17 cellular contexts compared by ENCODE assay signal in genomic region chr20:17850674-17851006, GRCh38.
DNase-seq lines count a peak whose midpoint lies in the region; ATAC-seq and TF ChIP-seq lines count a peak whose summit lies in the region.
"Had no signal": no experiment of that assay in that cellular context is flagged by ENCODE, and none has a peak within 500 bp of the region (broad histone marks: within the 10 kb centered on the region; RNA-seq: fewer than 3 reads in every experiment).

No MANE protein-coding gene starts in this region.

- peaks cover 5% of the 10 kb centered on the region for H3K9me3 Mint-ChIP-seq in chondrocyte (ENCODE audit: low read depth)
- peaks cover 5% of the 10 kb centered on the region for H3K9me3 Mint-ChIP-seq in endodermal cell

- H3K36me3 ChIP-seq in heart right ventricle (no peaks in the 10 kb centered on the region), psoas muscle (ENCODE audit: insufficient read depth in 1 of 2, low read depth in 1 of 2) (no peaks in the 10 kb centered on the region), vagina (no peaks in the 10 kb centered on the region), endodermal cell (ENCODE audit: control insufficient read depth, insufficient read depth, low read length) (no peaks in the 10 kb centered on the region)
- H3K36me3 ChIP-seq: Peyer's patch had no signal

- H3K36me3 Mint-ChIP-seq in chondrocyte (ENCODE audit: low read depth) (no peaks in the 10 kb centered on the region), endodermal cell (ENCODE audit: low read depth) (no peaks in the 10 kb centered on the region)

- H3K4me3 Mint-ChIP-seq in chondrocyte (ENCODE audit: unreplicated experiment) (no peak overlapping the region), endodermal cell (no peak overlapping the region)
- H3K4me3 Mint-ChIP-seq: activated CD4-positive, alpha-beta T cell treated with anti-CD3 and anti-CD28 coated beads, Interleukin-2, amount 10 ng/mL, durations not matched to agents 7 days and 5 days had no signal

- no peaks in the 10 kb centered on the region for H3K27me3 ChIP-seq in heart right ventricle
- H3K27me3 ChIP-seq in psoas muscle (ENCODE audit: insufficient read depth in 3 of 3, low read length in 2 of 3), result no peaks in the 10 kb centered on the region
- no peaks in the 10 kb centered on the region for H3K27me3 ChIP-seq in vagina
- peaks cover 33% of the 10 kb centered on the region for H3K27me3 ChIP-seq in endodermal cell (ENCODE audit: control insufficient read depth, insufficient read depth, low read length, poor library complexity, severe bottlenecking)
- H3K27me3 ChIP-seq: Peyer's patch had no signal

- H3K4me3 ChIP-seq in heart right ventricle (no peak overlapping the region), psoas muscle (no peak overlapping the region), vagina (no peak overlapping the region), endodermal cell (ENCODE audit: low read length) (no peak overlapping the region)
- H3K4me3 ChIP-seq: Peyer's patch had no signal

- H3K9me3 ChIP-seq in heart right ventricle (peaks cover 0 to 9% (median 0%) of the 10 kb centered on the region in 11 donors), psoas muscle (no peaks in the 10 kb centered on the region), vagina (no peaks in the 10 kb centered on the region), endodermal cell (ENCODE audit: control insufficient read depth, low read length) (no peaks in the 10 kb centered on the region)
- H3K9me3 ChIP-seq: Peyer's patch had no signal

- TF ChIP-seq CTCF in heart right ventricle (IDR thresholded peaks at IDR 0.05) (no peak), chondrocyte (IDR thresholded peaks at IDR 0.05) (no peak), psoas muscle (IDR thresholded peaks at IDR 0.05) (no peak), vagina (IDR thresholded peaks at IDR 0.05) (no peak), endodermal cell (conservative IDR thresholded peaks at IDR 0.05) (no peak)

- intact Hi-C loops in heart right ventricle (cut with DNase I) (loop anchor here in 3 of 10 donors (5.0 to 10.0 kb wide), 3 partner anchors 47 to 168 kb away; partner anchors contain the start of gene RRBP1 (in 2 of the 3)), Right ventricle myocardium inferior (cut with DNase I) (loop anchor here (5.0 kb wide), 1 partner anchor 47 kb away; no protein-coding TSS in a partner anchor), psoas muscle (cut with DNase I) (no loop called here), vagina (cut with DNase I) (no loop called here)

- WGBS in heart right ventricle, 2 donors, result 55 to 71% methylated on average over 4 of the region's 4 CpGs
- WGBS in psoas muscle, 3 donors, result 56 to 72% (median 62%) methylated on average over 4 of the region's 4 CpGs
- WGBS in endodermal cell (ENCODE audit: insufficient coverage in 1 of 2, insufficient read length in 1 of 2), 2 experiments, result 92 to 100% methylated on average over 2 to 4 of the region's 4 CpGs

- H3K27ac ChIP-seq in heart right ventricle (peak overlapping the region in 9 of 10 donors; percentile 35 to 83 (median 67)), psoas muscle (peak overlapping the region; percentile 74), vagina (peak overlapping the region; percentile 53), endodermal cell (ENCODE audit: low read depth, low read length) (no peak overlapping the region)
- H3K27ac ChIP-seq: C4-2B had no signal

- no peak overlapping the region for H3K9ac ChIP-seq in endodermal cell (ENCODE audit: extremely low read depth, low read length, poor library complexity, severe bottlenecking)

- H3K4me1 Mint-ChIP-seq in chondrocyte (ENCODE audit: low read depth), result peaks cover 43% of the 10 kb centered on the region
- H3K4me1 Mint-ChIP-seq in endodermal cell, result peaks cover 26% of the 10 kb centered on the region

- DNase-seq in heart right ventricle, result no peak
- no peak for DNase-seq in Right ventricle myocardium inferior (ENCODE audit: missing footprints)
- DNase-seq in chondrocyte (ENCODE audit: low spot score), result no peak
- no peak for DNase-seq in psoas muscle
- no peak for DNase-seq in vagina (ENCODE audit: extremely low spot score in 2 of 2)
- DNase-seq in endodermal cell, result no peak
- DNase-seq in GDM1 (lab: John Stamatoyannopoulos, UW), result no peak
- no peak for DNase-seq in NCI-H748 (lab: John Stamatoyannopoulos, UW; ENCODE audit: unreplicated experiment)
- DNase-seq: 8988T; activated CD4-positive, alpha-beta T cell treated with anti-CD3 and anti-CD28 coated beads, Interleukin-2, amount 10 ng/mL, durations not matched to agents 7 days and 5 days; activated gamma-delta T cell treated with Interleukin-2 at 50 U/mL for 16 hours; left colon; NCI-H1694; nucleus accumbens; Peyer's patch; stimulated activated CD4-positive, alpha-beta T cell treated with anti-CD3 and anti-CD28 coated beads, Interleukin-2, amount 100 ng/mL, for 48 hours had no signal

- H3K4me1 ChIP-seq in heart right ventricle, result peaks cover 0 to 45% (median 17%) of the 10 kb centered on the region in 9 donors
- no peaks in the 10 kb centered on the region for H3K4me1 ChIP-seq in psoas muscle
- peaks cover 14% of the 10 kb centered on the region for H3K4me1 ChIP-seq in vagina
- H3K4me1 ChIP-seq in endodermal cell (ENCODE audit: control insufficient read depth, insufficient read depth, low read length), result peaks cover 4% of the 10 kb centered on the region

- H3K27me3 Mint-ChIP-seq in chondrocyte (ENCODE audit: low read depth) (no peaks in the 10 kb centered on the region), endodermal cell (ENCODE audit: insufficient read depth) (peaks cover 55% of the 10 kb centered on the region)

- H3K27ac Mint-ChIP-seq in chondrocyte (ENCODE audit: unreplicated experiment) (peak overlapping the region; percentile 97), endodermal cell (no peak overlapping the region)
- H3K27ac Mint-ChIP-seq: activated CD4-positive, alpha-beta T cell treated with anti-CD3 and anti-CD28 coated beads, Interleukin-2, amount 10 ng/mL, durations not matched to agents 7 days and 5 days had no signal

- no peak for ATAC-seq in heart right ventricle
- no peak for ATAC-seq in Right ventricle myocardium inferior
- ATAC-seq in psoas muscle, result no peak

- TF ChIP-seq POLR2A in vagina (IDR thresholded peaks at IDR 0.05), result no peak
